ENCODE assay signal across 21 cellular contexts in genomic region chr18:23279931-23280330, GRCh38.
"Had no signal": no experiment of that assay in that cellular context is flagged by ENCODE, and none has a peak within 500 bp of the region (broad histone marks: within the 10 kb centered on the region; RNA-seq: fewer than 3 reads in every experiment).

No MANE protein-coding gene starts in this region.

- H3K27ac Mint-ChIP-seq: activated CD4-positive, alpha-beta memory T cell treated with anti-CD3 and anti-CD28 coated beads, Interleukin-2, amount 10 ng/mL, durations not matched to agents 7 days and 5 days; activated naive CD4-positive, alpha-beta T cell treated with anti-CD3 and anti-CD28 coated beads, Interleukin-2, amount 10 ng/mL, durations not matched to agents 7 days and 5 days; effector memory CD8-positive, alpha-beta T cell; natural killer cell; T-helper 17 cell had no signal

- H3K27ac ChIP-seq: adrenal gland, lower lobe of right lung, psoas muscle, SK-N-MC, testis had no signal

- H3K4me1 ChIP-seq: adrenal gland, psoas muscle, testis had no signal

- H3K36me3 ChIP-seq: adrenal gland, lower lobe of right lung had no signal

- H3K36me3 Mint-ChIP-seq: natural killer cell had no signal

- H3K4me3 ChIP-seq: adrenal gland, lower lobe of right lung, psoas muscle, SK-N-MC, testis had no signal

- H3K4me3 Mint-ChIP-seq: activated CD4-positive, alpha-beta memory T cell treated with anti-CD3 and anti-CD28 coated beads, Interleukin-2, amount 10 ng/mL, durations not matched to agents 7 days and 5 days; activated naive CD4-positive, alpha-beta T cell treated with anti-CD3 and anti-CD28 coated beads, Interleukin-2, amount 10 ng/mL, durations not matched to agents 7 days and 5 days; effector memory CD8-positive, alpha-beta T cell; natural killer cell; stimulated activated naive CD8-positive, alpha-beta T cell treated with anti-CD3 and anti-CD28 coated beads, Interleukin-15, amount 100 ng/mL, for 72 hours; T-helper 17 cell had no signal

- H3K4me1 Mint-ChIP-seq: activated naive CD4-positive, alpha-beta T cell treated with anti-CD3 and anti-CD28 coated beads, Interleukin-2, amount 10 ng/mL, durations not matched to agents 7 days and 5 days had no signal

- H3K9me3 ChIP-seq: adrenal gland, lower lobe of right lung, psoas muscle, testis had no signal

- H3K27me3 ChIP-seq: adrenal gland, testis had no signal

- DNase-seq: activated CD4-positive, alpha-beta memory T cell treated with anti-CD3 and anti-CD28 coated beads, Interleukin-2, amount 10 ng/mL, durations not matched to agents 7 days and 5 days; activated CD4-positive, alpha-beta T cell treated with anti-CD3 and anti-CD28 coated beads for 1 hour; activated CD8-positive, alpha-beta memory T cell treated with anti-CD3 and anti-CD28 coated beads, Interleukin-2, amount 50 U/mL, for 48 hours; activated naive CD4-positive, alpha-beta T cell treated with anti-CD3 and anti-CD28 coated beads, Interleukin-2, amount 10 ng/mL, durations not matched to agents 7 days and 5 days; adrenal gland; caudate nucleus; cortex of kidney; effector memory CD8-positive, alpha-beta T cell; erythroblast; hippocampal formation; kidney glomerular epithelial cell; lower lobe of right lung; natural killer cell; occipital lobe; psoas muscle; stimulated activated CD4-positive, alpha-beta T cell treated with anti-CD3 and anti-CD28 coated beads, Interleukin-15, amount 100 ng/mL, for 24 hours; stimulated activated CD4-positive, alpha-beta T cell treated with anti-CD3 and anti-CD28 coated beads, Interleukin-4, amount 100 ng/mL, for 24 hours; stimulated activated naive CD8-positive, alpha-beta T cell treated with anti-CD3 and anti-CD28 coated beads, Interleukin-15, amount 100 ng/mL, for 72 hours; T-helper 17 cell; testis had no signal

- H3K27me3 Mint-ChIP-seq: activated CD4-positive, alpha-beta memory T cell treated with anti-CD3 and anti-CD28 coated beads, Interleukin-2, amount 10 ng/mL, durations not matched to agents 7 days and 5 days; activated naive CD4-positive, alpha-beta T cell treated with anti-CD3 and anti-CD28 coated beads, Interleukin-2, amount 10 ng/mL, durations not matched to agents 7 days and 5 days; effector memory CD8-positive, alpha-beta T cell; stimulated activated naive CD8-positive, alpha-beta T cell treated with anti-CD3 and anti-CD28 coated beads, Interleukin-15, amount 100 ng/mL, for 72 hours; T-helper 17 cell had no signal
